In the genomic region with DNA sequence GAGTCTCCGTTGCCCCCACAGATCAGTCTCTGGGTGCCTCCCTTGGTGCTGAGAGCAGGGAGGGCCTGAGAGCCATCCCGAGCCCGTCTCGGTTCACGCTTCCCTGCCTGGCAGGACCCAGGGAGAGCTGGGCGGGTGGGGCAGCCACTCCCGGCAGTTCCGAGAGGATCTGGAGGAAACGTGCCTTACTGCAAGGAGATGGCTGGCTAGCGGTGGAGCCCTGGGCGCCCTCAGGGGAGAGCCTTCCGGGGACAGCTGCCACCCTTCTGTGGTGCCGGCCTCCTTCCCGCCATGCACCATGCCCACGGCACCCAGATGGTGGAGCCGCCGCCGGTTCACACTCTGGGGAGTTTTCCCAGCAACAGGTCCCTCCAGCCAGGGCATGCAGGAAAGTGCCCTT, we compare ENCODE assay signal across 17 cellular contexts. TPM values are rescaled to one million over a fixed set of nuclear protein-coding genes. Genes with fewer than 3 reads are reported as not detected.
DNase-seq lines count a peak whose midpoint lies in the region; ATAC-seq lines count a peak whose summit lies in the region.
"Had no signal": no experiment of that assay in that cellular context is flagged by ENCODE, and none has a peak within 500 bp of the region (broad histone marks: within the 10 kb centered on the region; RNA-seq: fewer than 3 reads in every experiment).

No MANE protein-coding gene starts in this region.

- intact Hi-C loops in Right ventricle myocardium superior (cut with DNase I): no loop called here
- intact Hi-C loops in cardiac septum (cut with DNase I): no loop called here

- no peak for ATAC-seq in Right ventricle myocardium superior (ENCODE audit: poor library complexity)

- DNase-seq in Right ventricle myocardium superior (peak; percentile 32), cardiac septum (ENCODE audit: low spot score) (no peak), NCI-H2171 treated with DMSO at 0.1 percent for 48 hours (lab: John Stamatoyannopoulos, UW) (peak; percentile 53), kidney tubule cell (ENCODE audit: low spot score) (peak; percentile 59), SW480 (ENCODE audit: low spot score) (no peak), NCI-H187 (lab: John Stamatoyannopoulos, UW) (no peak), GF-D8 (lab: John Stamatoyannopoulos, UW) (no peak)
- DNase-seq: EL, H7, HFFc6, Kasumi-1, MG63, NCI-H1694 treated with DMSO at 0.1 percent for 48 hours, NCI-H2107, NCI-H2227 treated with DMSO at 0.1 percent for 48 hours, NCI-H510A treated with DMSO at 0.1 percent for 48 hours, NCI-H748 treated with DMSO at 0.1 percent for 48 hours had no signal

RNA-seq across cellular contexts. Expression of a gene that starts 45.8 kb away (rescaled TPM):
- total RNA-seq in Right ventricle myocardium superior: 12.1 TPM
- total RNA-seq in cardiac septum: 10.8 TPM

Comparison
In these comparisons a context has a peak if more than half of its experiments do, and no peak if none do; other contexts are left out.
1. DNase-seq: peak in Right ventricle myocardium superior (single experiment), NCI-H2171 treated with DMSO at 0.1 percent for 48 hours (single experiment) and kidney tubule cell (single experiment); none in cardiac septum (single experiment), SW480 (single experiment), NCI-H187 (0 of 2) and GF-D8 (single experiment).